Comparison of ENCODE assay signal across 1 cellular context in the genomic region with DNA sequence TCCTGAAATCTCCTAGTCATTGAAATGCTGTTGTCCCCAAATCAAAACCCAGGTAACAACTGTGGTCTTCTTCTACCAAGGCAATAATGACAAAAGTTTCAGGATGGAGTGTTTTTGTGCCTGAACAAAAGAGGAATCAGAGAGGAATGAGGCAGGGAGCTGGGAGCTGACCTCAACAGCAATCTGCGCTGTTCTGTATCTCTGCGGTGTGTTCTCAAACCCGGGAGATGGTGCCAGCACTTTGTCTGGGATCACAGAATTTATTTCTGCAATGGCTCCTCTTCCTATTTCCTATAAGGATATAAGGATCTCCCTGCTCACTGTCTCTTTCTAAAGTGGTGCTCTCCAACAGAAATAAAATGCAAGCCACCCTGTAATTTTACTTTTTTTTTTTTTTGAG.
TF ChIP-seq lines count a peak whose summit lies in the region.

No MANE protein-coding gene starts in this region.

TF ChIP-seq in endothelial cell of umbilical vein, 7 proteins besides CTCF, POLR2A, EP300 and RAD21 (continued from another document):
- TF ChIP-seq POLR2AphosphoS5 (IDR thresholded peaks at IDR 0.05; ENCODE audit: insufficient read depth, low read depth, low read length) (no peak), JUN (IDR thresholded peaks at IDR 0.05; ENCODE audit: borderline replicate concordance, insufficient read depth, insufficient read length, low read depth) (no peak), FOS (IDR thresholded peaks at IDR 0.05; ENCODE audit: borderline replicate concordance, insufficient read depth, low read length) (no peak)
